ENCODE assay signal across 18 cellular contexts in the genomic region with DNA sequence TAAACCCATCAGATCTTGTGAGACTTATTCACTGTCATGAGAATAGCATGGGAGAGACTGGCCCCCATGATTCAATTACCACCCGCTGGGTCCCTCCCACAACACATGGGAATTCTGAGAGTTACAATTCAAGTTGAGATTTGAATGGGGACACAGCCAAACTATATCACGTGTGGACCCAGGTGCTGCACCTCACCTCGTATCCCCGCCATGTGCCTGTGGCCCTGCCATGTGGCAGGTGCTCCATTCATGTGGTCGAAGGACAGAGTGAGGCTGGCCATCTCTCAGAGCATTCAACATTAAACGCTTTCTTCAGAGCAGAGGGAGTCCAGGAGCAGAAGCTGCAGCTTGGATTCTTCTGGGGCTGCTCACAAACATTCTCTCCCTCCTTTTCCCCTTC. TPM values are rescaled to one million over a fixed set of nuclear protein-coding genes. Genes with fewer than 3 reads are reported as not detected.
"Had no signal": no experiment of that assay in that cellular context is flagged by ENCODE, and none has a peak within 500 bp of the region (broad histone marks: within the 10 kb centered on the region; RNA-seq: fewer than 3 reads in every experiment).

No MANE protein-coding gene starts in this region.

- H3K4me1 Mint-ChIP-seq: memory B cell; stimulated activated memory B cell treated with anti-CD40 and anti-IgM and Interleukin-4, amounts not matched to agents 10 μg/mL and 1 μg/mL and 100 μg/mL, for 72 hours had no signal

- H3K4me3 ChIP-seq: colonic mucosa, dorsolateral prefrontal cortex, esophagus squamous epithelium, gastrocnemius medialis, sigmoid colon, smooth muscle cell had no signal

- H3K9me3 Mint-ChIP-seq: activated T-helper 1 cell treated with anti-CD3 and anti-CD28 coated beads, Interleukin-12 subunit alpha, Interleukin-12 subunit beta, Interleukin-2, Interleukin-4 antibody, amounts not matched to agents 30 ng/mL and 10 ng/mL and 1 ng/mL, durations not matched to agents 14 hours and 24 hours and 36 hours; memory B cell; stimulated activated memory B cell treated with anti-CD40 and anti-IgM and Interleukin-4, amounts not matched to agents 10 μg/mL and 1 μg/mL and 100 μg/mL, for 72 hours; T-helper 1 cell treated with Interleukin-12 subunit alpha and Interleukin-12 subunit beta and Interleukin-4 antibody, amounts not matched to agents 30 μg/mL and 1 μg/mL, for 36 hours had no signal

- H3K36me3 Mint-ChIP-seq: memory B cell; stimulated activated memory B cell treated with anti-CD40 and anti-IgM and Interleukin-4, amounts not matched to agents 10 μg/mL and 1 μg/mL and 100 μg/mL, for 72 hours had no signal

- ATAC-seq: activated CD4-positive, CD25-positive, alpha-beta regulatory T cell treated with anti-CD3 and anti-CD28 coated beads, Interleukin-2, amount 50 U/mL, for 24 hours; gastrocnemius medialis; stimulated activated memory B cell treated with anti-CD40 and anti-IgM and Interleukin-4, amounts not matched to agents 10 μg/mL and 1 μg/mL and 100 μg/mL, for 72 hours had no signal

- H3K36me3 ChIP-seq: colonic mucosa, esophagus squamous epithelium, gastrocnemius medialis, sigmoid colon had no signal

- H3K27ac Mint-ChIP-seq: activated T-helper 1 cell treated with anti-CD3 and anti-CD28 coated beads, Interleukin-12 subunit alpha, Interleukin-12 subunit beta, Interleukin-2, Interleukin-4 antibody, amounts not matched to agents 30 ng/mL and 10 ng/mL and 1 ng/mL, durations not matched to agents 14 hours and 24 hours and 36 hours; memory B cell; stimulated activated memory B cell treated with anti-CD40 and anti-IgM and Interleukin-4, amounts not matched to agents 10 μg/mL and 1 μg/mL and 100 μg/mL, for 72 hours; T-helper 1 cell treated with Interleukin-12 subunit alpha and Interleukin-12 subunit beta and Interleukin-4 antibody, amounts not matched to agents 30 μg/mL and 1 μg/mL, for 36 hours had no signal

- H3K4me3 Mint-ChIP-seq: activated T-helper 1 cell treated with anti-CD3 and anti-CD28 coated beads, Interleukin-12 subunit alpha, Interleukin-12 subunit beta, Interleukin-2, Interleukin-4 antibody, amounts not matched to agents 30 ng/mL and 10 ng/mL and 1 ng/mL, durations not matched to agents 14 hours and 24 hours and 36 hours; memory B cell; stimulated activated memory B cell treated with anti-CD40 and anti-IgM and Interleukin-4, amounts not matched to agents 10 μg/mL and 1 μg/mL and 100 μg/mL, for 72 hours; T-helper 1 cell treated with Interleukin-12 subunit alpha and Interleukin-12 subunit beta and Interleukin-4 antibody, amounts not matched to agents 30 μg/mL and 1 μg/mL, for 36 hours had no signal

- H3K4me1 ChIP-seq: colonic mucosa, esophagus squamous epithelium, gastrocnemius medialis, sigmoid colon had no signal

- H3K27me3 ChIP-seq: colonic mucosa, gastrocnemius medialis had no signal

- DNase-seq: amygdala; colonic mucosa; esophagus squamous epithelium; gastrocnemius medialis; hippocampal formation; nucleus accumbens; stimulated activated CD4-positive, alpha-beta T cell treated with anti-CD3 and anti-CD28 coated beads, Interleukin-15, amount 100 ng/mL, for 24 hours; trophoblast cell had no signal

- H3K9me3 ChIP-seq: colonic mucosa, esophagus squamous epithelium, gastrocnemius medialis had no signal

- H3K27ac ChIP-seq: colonic mucosa, dorsolateral prefrontal cortex, esophagus squamous epithelium, gastrocnemius medialis, sigmoid colon had no signal

RNA-seq across cellular contexts. Expression of gene MROH2A, which starts 32.3 kb away (rescaled TPM):
- total RNA-seq: activated T-helper 1 cell treated with anti-CD3 and anti-CD28 coated beads, Interleukin-12 subunit alpha, Interleukin-12 subunit beta, Interleukin-2, Interleukin-4 antibody, amounts not matched to agents 30 ng/mL and 10 ng/mL and 1 ng/mL, durations not matched to agents 14 hours and 24 hours and 36 hours; bronchial epithelial cell; colonic mucosa; gastrocnemius medialis; sigmoid colon; smooth muscle cell; temporal lobe had no signal

RNA-seq across cellular contexts. Expression of gene UGT1A1, which starts 50.3 kb away (rescaled TPM):
- total RNA-seq: activated T-helper 1 cell treated with anti-CD3 and anti-CD28 coated beads, Interleukin-12 subunit alpha, Interleukin-12 subunit beta, Interleukin-2, Interleukin-4 antibody, amounts not matched to agents 30 ng/mL and 10 ng/mL and 1 ng/mL, durations not matched to agents 14 hours and 24 hours and 36 hours; dorsolateral prefrontal cortex; sigmoid colon; smooth muscle cell; temporal lobe had no signal
